1 cellular context compared by ENCODE assay signal in the genomic region with DNA sequence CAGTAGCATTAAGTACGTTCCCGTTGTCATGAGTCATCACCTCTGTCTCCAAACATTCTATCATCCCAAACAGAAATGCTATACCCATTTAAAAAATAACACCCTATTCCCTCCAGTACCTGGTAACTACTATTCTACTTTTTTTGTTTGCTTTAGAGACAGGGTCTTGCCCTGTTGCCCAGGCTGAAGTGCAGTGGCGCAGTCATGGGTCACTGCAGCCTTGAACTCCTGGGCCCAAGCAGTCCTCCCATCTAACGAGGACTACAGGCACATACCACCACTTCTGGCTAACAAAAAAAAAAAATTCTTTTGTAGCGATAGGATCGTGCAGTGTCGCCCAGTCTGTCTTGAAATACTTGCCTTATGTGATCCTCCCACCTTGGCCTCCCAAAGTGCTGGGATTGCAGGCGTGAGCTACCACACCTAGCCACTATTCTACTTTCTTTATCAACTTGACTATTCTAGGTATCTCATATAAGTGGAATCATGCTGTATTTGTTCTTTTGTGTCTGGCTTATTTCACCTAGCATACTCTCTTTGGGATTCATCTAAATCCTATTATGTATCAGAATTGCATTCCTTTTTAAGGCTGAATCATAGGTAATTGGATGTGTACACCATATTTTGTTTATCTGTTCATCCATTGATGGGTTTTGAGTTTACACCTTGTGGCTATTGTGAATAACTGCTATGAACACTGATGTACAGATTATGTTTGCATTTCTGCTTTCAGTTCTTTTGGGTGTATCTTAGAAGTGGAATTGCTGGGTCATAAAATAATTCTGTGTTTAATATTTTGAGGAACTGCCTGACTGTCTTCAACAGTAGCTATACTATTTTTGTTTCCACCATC.
TF ChIP-seq lines count a peak whose summit lies in the region.

No MANE protein-coding gene starts in this region.

TF ChIP-seq in HEK293, 187 proteins besides CTCF, POLR2A, EP300 and RAD21:
- TF ChIP-seq, protein P1, sequence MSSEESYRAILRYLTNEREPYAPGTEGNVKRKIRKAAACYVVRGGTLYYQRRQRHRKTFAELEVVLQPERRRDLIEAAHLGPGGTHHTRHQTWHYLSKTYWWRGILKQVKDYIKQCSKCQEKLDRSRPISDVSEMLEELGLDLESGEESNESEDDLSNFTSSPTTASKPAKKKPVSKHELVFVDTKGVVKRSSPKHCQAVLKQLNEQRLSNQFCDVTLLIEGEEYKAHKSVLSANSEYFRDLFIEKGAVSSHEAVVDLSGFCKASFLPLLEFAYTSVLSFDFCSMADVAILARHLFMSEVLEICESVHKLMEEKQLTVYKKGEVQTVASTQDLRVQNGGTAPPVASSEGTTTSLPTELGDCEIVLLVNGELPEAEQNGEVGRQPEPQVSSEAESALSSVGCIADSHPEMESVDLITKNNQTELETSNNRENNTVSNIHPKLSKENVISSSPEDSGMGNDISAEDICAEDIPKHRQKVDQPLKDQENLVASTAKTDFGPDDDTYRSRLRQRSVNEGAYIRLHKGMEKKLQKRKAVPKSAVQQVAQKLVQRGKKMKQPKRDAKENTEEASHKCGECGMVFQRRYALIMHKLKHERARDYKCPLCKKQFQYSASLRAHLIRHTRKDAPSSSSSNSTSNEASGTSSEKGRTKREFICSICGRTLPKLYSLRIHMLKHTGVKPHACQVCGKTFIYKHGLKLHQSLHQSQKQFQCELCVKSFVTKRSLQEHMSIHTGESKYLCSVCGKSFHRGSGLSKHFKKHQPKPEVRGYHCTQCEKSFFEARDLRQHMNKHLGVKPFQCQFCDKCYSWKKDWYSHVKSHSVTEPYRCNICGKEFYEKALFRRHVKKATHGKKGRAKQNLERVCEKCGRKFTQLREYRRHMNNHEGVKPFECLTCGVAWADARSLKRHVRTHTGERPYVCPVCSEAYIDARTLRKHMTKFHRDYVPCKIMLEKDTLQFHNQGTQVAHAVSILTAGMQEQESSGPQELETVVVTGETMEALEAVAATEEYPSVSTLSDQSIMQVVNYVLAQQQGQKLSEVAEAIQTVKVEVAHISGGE (tag by site-specific recombination; conservative IDR thresholded peaks at IDR 0.05; ENCODE audit: low read depth) = no peak
- 0 out of 2 replicates have a peak, but pooled peaks have one; percentile 13 for TF ChIP-seq ZNF585B (tag by site-specific recombination; IDR thresholded peaks at IDR 0.05)
